In genomic region chr11:97614571-97614970, GRCh38 we compare ENCODE assay signal across 22 cellular contexts.
"Had no signal": no experiment of that assay in that cellular context is flagged by ENCODE, and none has a peak within 500 bp of the region (broad histone marks: within the 10 kb centered on the region; RNA-seq: fewer than 3 reads in every experiment).

No MANE protein-coding gene starts in this region.

- FAIRE-seq: colon had no signal

- H3K4me1 Mint-ChIP-seq: nephron progenitor cell had no signal

- H3K27ac ChIP-seq: foreskin keratinocyte, left lung, upper lobe of right lung had no signal

- H3K27ac Mint-ChIP-seq: nephron progenitor cell had no signal

- H3K4me1 ChIP-seq: foreskin keratinocyte, left lung, upper lobe of right lung had no signal

- H3K27me3 ChIP-seq: foreskin keratinocyte, left lung, upper lobe of right lung had no signal

- DNase-seq: activated CD4-positive, alpha-beta T cell treated with anti-CD3 and anti-CD28 coated beads, Interleukin-2, amount 50 U/mL, for 1 hour; activated CD8-positive, alpha-beta memory T cell treated with anti-CD3 and anti-CD28 coated beads, Interleukin-2, amount 50 U/mL, for 48 hours; activated effector memory CD4-positive, alpha-beta T cell treated with anti-CD3 and anti-CD28 coated beads, Interleukin-2, amount 50 U/mL, for 16 hours; activated naive CD4-positive, alpha-beta T cell treated with anti-CD3 and anti-CD28 coated beads, Interleukin-2, amount 50 U/mL, for 16 hours; activated T-cell treated with anti-CD3 and anti-CD28 coated beads, Interleukin-2, amount 50 U/mL, for 48 hours; caudate nucleus; foreskin keratinocyte; hippocampal formation; islet precursor cell; left lung; nephron progenitor cell; occipital lobe; stimulated activated CD4-positive, alpha-beta T cell treated with anti-CD3 and anti-CD28 coated beads, Interleukin-12 subunit alpha, Interleukin-12 subunit beta, amount 100 ng/mL, for 4 hours; stimulated activated CD4-positive, alpha-beta T cell treated with anti-CD3 and anti-CD28 coated beads, Interleukin-1b, Interleukin-23, amount 100 ng/mL, for 48 hours; stimulated activated CD8-positive, alpha-beta memory T cell treated with anti-CD3 and anti-CD28 coated beads, Interleukin-4, amount 100 ng/mL, for 48 hours; stimulated activated naive CD4-positive, alpha-beta T cell; T-helper 1 cell; T1000; upper lobe of right lung had no signal

- H3K4me3 ChIP-seq: left lung, upper lobe of right lung had no signal

- H3K36me3 ChIP-seq: left lung, upper lobe of right lung had no signal

- ATAC-seq: activated CD4-positive, CD25-positive, alpha-beta regulatory T cell treated with anti-CD3 and anti-CD28 coated beads, Interleukin-2, amount 50 U/mL, for 24 hours; esophagus mucosa; foreskin keratinocyte; left lung; upper lobe of right lung had no signal

- H3K4me3 Mint-ChIP-seq: nephron progenitor cell had no signal
